ENCODE assay signal across 10 cellular contexts in genomic region chr17:7587831-7588230, GRCh38. TPM values are rescaled to one million over a fixed set of nuclear protein-coding genes. Genes with fewer than 3 reads are reported as not detected.
DNase-seq lines count a peak whose midpoint lies in the region; ATAC-seq, FAIRE-seq and TF ChIP-seq lines count a peak whose summit lies in the region.
"Had no signal": no experiment of that assay in that cellular context is flagged by ENCODE, and none has a peak within 500 bp of the region (broad histone marks: within the 10 kb centered on the region; RNA-seq: fewer than 3 reads in every experiment).

No MANE protein-coding gene starts in this region.

- peak overlapping the region; percentile 91 for H3K9ac ChIP-seq in keratinocyte (ENCODE audit: control insufficient read depth, extremely low read depth, insufficient read depth, low read length)

- FAIRE-seq in keratinocyte (lab: Jason Lieb, UNC): peak; percentile 77

- peak overlapping the region; percentile 43 for H3K27ac Mint-ChIP-seq in activated T-helper 17 cell treated with anti-CD3 and anti-CD28 coated beads, Interleukin-2, amount 50 U/mL, for 72 hours

- H3K4me3 Mint-ChIP-seq in activated T-helper 17 cell treated with anti-CD3 and anti-CD28 coated beads, Interleukin-2, amount 50 U/mL, for 72 hours: no peak overlapping the region

- H3K4me1 ChIP-seq in heart left ventricle (peaks cover 3 to 57% (median 34%) of the 10 kb centered on the region in 12 donors), keratinocyte (ENCODE audit: control insufficient read depth, extremely low read depth, insufficient read depth, low read length) (peaks cover 43% of the 10 kb centered on the region), uterus (peaks cover 4 to 8% of the 10 kb centered on the region in 2 donors)

- DNase-seq in heart left ventricle: peak in 1 of 5 donors; percentile 21
- DNase-seq in left cardiac atrium: no peak
- DNase-seq in keratinocyte (ENCODE audit: low read depth, low spot score): no peak
- peak in 1 of 2 donors; percentile 64 for DNase-seq in uterus
- DNase-seq in NCI-H69 (lab: John Stamatoyannopoulos, UW): no peak
- DNase-seq in H4 (ENCODE audit: low spot score): no peak
- DNase-seq: NCI-H187, Right ventricle myocardium superior had no signal

- TF ChIP-seq CTCF in heart left ventricle (IDR thresholded peaks at IDR 0.05) (no peak), keratinocyte (optimal IDR thresholded peaks at IDR 0.05 in 1 of 3, IDR thresholded peaks at IDR 0.05 in 1 of 3, conservative IDR thresholded peaks at IDR 0.05 in 1 of 3; ENCODE audit: extremely low read depth in 1 of 3, insufficient read depth in 2 of 3, low read length in 3 of 3) (no peak), uterus (IDR thresholded peaks at IDR 0.05) (no peak)

- no peaks in the 10 kb centered on the region for H4K20me1 ChIP-seq in keratinocyte (ENCODE audit: control insufficient read depth, extremely low read depth, insufficient read depth, low read length)

- H3K79me2 ChIP-seq in keratinocyte (ENCODE audit: control insufficient read depth, insufficient read depth, low read length): peaks cover 45% of the 10 kb centered on the region

- 48 to 62% (median 54%) methylated on average over 5 of the region's 5 CpGs for WGBS in heart left ventricle, 4 donors

- no peaks in the 10 kb centered on the region for H3K9me3 Mint-ChIP-seq in activated T-helper 17 cell treated with anti-CD3 and anti-CD28 coated beads, Interleukin-2, amount 50 U/mL, for 72 hours

- dilution Hi-C loops in keratinocyte (cut with MboI; ENCODE audit: extremely low pct_ligation_motif_present, low sequenced_read_pairs): no loop called here

- peaks cover 70% of the 10 kb centered on the region for H3K36me3 Mint-ChIP-seq in activated T-helper 17 cell treated with anti-CD3 and anti-CD28 coated beads, Interleukin-2, amount 50 U/mL, for 72 hours (ENCODE audit: low read depth)

- intact Hi-C loops in heart left ventricle (cut with DNase I) (loop anchor here in 4 of 10 donors (5.0 to 10.0 kb wide), 2 partner anchors 99 to 233 kb away; partner anchors contain the start of genes KCTD11 (in 2 of the 4), TMEM95 (in 2 of the 4), TP53 (in 2 of the 4) and WRAP53 (in 2 of the 4)), left cardiac atrium (cut with DNase I) (no loop called here), uterus (cut with DNase I; ENCODE audit: low total_unique reads) (loop anchor here (10.0 kb wide), 1 partner anchor 233 kb away; the partner anchor contains the start of genes KCTD11 and TMEM95)

- no peak overlapping the region for H2AFZ ChIP-seq in keratinocyte (ENCODE audit: control insufficient read depth, low read length)

- H3K4me1 Mint-ChIP-seq in activated T-helper 17 cell treated with anti-CD3 and anti-CD28 coated beads, Interleukin-2, amount 50 U/mL, for 72 hours: peaks cover 8% of the 10 kb centered on the region

- TF ChIP-seq POLR2A in heart left ventricle (IDR thresholded peaks at IDR 0.05) (no peak), uterus (IDR thresholded peaks at IDR 0.05) (no peak)

- H3K27me3 ChIP-seq in heart left ventricle (no peaks in the 10 kb centered on the region), keratinocyte (ENCODE audit: control insufficient read depth, extremely low read depth, insufficient read depth, low read length) (no peaks in the 10 kb centered on the region), uterus (no peaks in the 10 kb centered on the region)

- H3K9me3 ChIP-seq in heart left ventricle (no peaks in the 10 kb centered on the region), keratinocyte (ENCODE audit: control insufficient read depth, low read depth, low read length) (no peaks in the 10 kb centered on the region), uterus (no peaks in the 10 kb centered on the region)

- ATAC-seq in heart left ventricle: no peak
- no peak for ATAC-seq in left cardiac atrium
- no peak for ATAC-seq in activated T-helper 17 cell treated with anti-CD3 and anti-CD28 coated beads, Interleukin-2, amount 50 U/mL, for 72 hours (replicated peaks)
- ATAC-seq in activated CD4-positive, CD25-positive, alpha-beta regulatory T cell treated with anti-CD3 and anti-CD28 coated beads, Interleukin-2, amount 50 U/mL, for 24 hours: no peak

- H3K4me2 ChIP-seq in keratinocyte (ENCODE audit: control insufficient read depth, extremely low read depth, insufficient read depth, low read depth, low read length): peak overlapping the region; percentile 97

- peak overlapping the region in 7 of 12 donors; percentile 26 to 89 (median 64) for H3K27ac ChIP-seq in heart left ventricle
- H3K27ac ChIP-seq in keratinocyte (ENCODE audit: control insufficient read depth, insufficient read depth, low read length): peak overlapping the region; percentile 99
- H3K27ac ChIP-seq in uterus: peak overlapping the region; percentile 82 to 85

- H3K27me3 Mint-ChIP-seq in activated T-helper 17 cell treated with anti-CD3 and anti-CD28 coated beads, Interleukin-2, amount 50 U/mL, for 72 hours: no peaks in the 10 kb centered on the region

- H3K9me1 ChIP-seq in keratinocyte (ENCODE audit: control insufficient read depth, extremely low read depth, insufficient read depth, low read length): no peaks in the 10 kb centered on the region

- H3K36me3 ChIP-seq in heart left ventricle (peaks cover 1 to 48% (median 33%) of the 10 kb centered on the region in 9 donors), keratinocyte (ENCODE audit: control insufficient read depth in 2 of 2, extremely low read depth in 1 of 2, insufficient read depth in 2 of 2, low read length in 2 of 2) (peaks cover 21 to 35% of the 10 kb centered on the region in 2 experiments), uterus (no peaks in the 10 kb centered on the region)

- H3K4me3 ChIP-seq in heart left ventricle (peak overlapping the region in 2 of 12 donors; percentile 13 to 15), keratinocyte (ENCODE audit: control insufficient read depth in 2 of 3, extremely low read depth in 1 of 3, insufficient read depth in 2 of 3, low read depth in 1 of 3, low read length in 3 of 3) (peak overlapping the region; percentile 78 to 98 (median 92)), uterus (peak overlapping the region in 1 of 2 donors; percentile 79)

RNA-seq across cellular contexts. Expression of gene SOX15, which starts 2.1 kb away (rescaled TPM):
- total RNA-seq in heart left ventricle (1 to 10 TPM in 4 of 9 donors, under 1 TPM in 4, not detected in 1; 0.65 to 8.0 (median 1.2) TPM), left cardiac atrium (1 to 10 TPM; 3.0 to 4.7 TPM), uterus (1 to 10 TPM in 3 of 4 donors, not detected in 1; 1.0 to 7.3 (median 1.1) TPM)
- polyA plus RNA-seq in heart left ventricle (1 to 10 TPM in 1 of 2 donors, under 1 TPM in 1; 0.32 to 2.2 TPM), keratinocyte (85.7 to 111 TPM (median 86.2 TPM) in 3 replicates)
- under 1 TPM in 1 of 2 donors, not detected in 1; 0.90 TPM for total RNA-seq in activated T-helper 17 cell treated with anti-CD3 and anti-CD28 coated beads, Interleukin-2, amount 50 U/mL, for 72 hours
- 21.8 TPM for polyA plus RNA-seq in keratinocyte (2011; ENCODE audit: low read depth)
- polyA plus RNA-seq in keratinocyte (2011; cell fraction: cytosol; rRNA removed): 60.4 and 130 TPM in 2 replicates
- 100.0 and 127 TPM in 2 replicates for polyA plus RNA-seq in keratinocyte (2011; cell fraction: nucleus; rRNA removed)
- polyA plus RNA-seq in keratinocyte (2012; ENCODE audit: low replicate concordance): 93.4 and 183 TPM in 2 replicates
- polyA minus RNA-seq in keratinocyte: 38.9 to 110 TPM (median 44.2 TPM) in 3 replicates
- 177 TPM for polyA minus RNA-seq in keratinocyte (2011; cell fraction: cytosol; rRNA and poly(A)+ RNA removed)
- polyA minus RNA-seq in keratinocyte (2011; cell fraction: nucleus; rRNA and poly(A)+ RNA removed): 83.3 and 86.1 TPM in 2 replicates
- total RNA-seq in H4 (2014; rRNA removed; shearing (Covaris generic)): not detected in 2 replicates

RNA-seq across cellular contexts. Expression of gene MPDU1, which starts 4.2 kb away (rescaled TPM):
- total RNA-seq in heart left ventricle: 10 to 100 TPM; 18.4 to 90.1 (median 25.4) TPM
- 100 to 1,000 TPM in 1 of 2 donors, 10 to 100 TPM in 1; 33.3 to 106 TPM for polyA plus RNA-seq in heart left ventricle
- total RNA-seq in left cardiac atrium: 10 to 100 TPM; 30.5 to 35.0 TPM
- 10 to 100 TPM; 58.3 to 96.4 TPM for total RNA-seq in activated T-helper 17 cell treated with anti-CD3 and anti-CD28 coated beads, Interleukin-2, amount 50 U/mL, for 72 hours
- polyA plus RNA-seq in keratinocyte: 57.8 to 71.5 TPM (median 63.0 TPM) in 3 replicates
- polyA plus RNA-seq in keratinocyte (2011; ENCODE audit: low read depth): 4.6 TPM
- polyA plus RNA-seq in keratinocyte (2011; cell fraction: cytosol; rRNA removed): 34.9 and 50.7 TPM in 2 replicates
- 59.1 and 75.4 TPM in 2 replicates for polyA plus RNA-seq in keratinocyte (2011; cell fraction: nucleus; rRNA removed)
- polyA plus RNA-seq in keratinocyte (2012; ENCODE audit: low replicate concordance): 32.9 and 34.3 TPM in 2 replicates
- polyA minus RNA-seq in keratinocyte: 56.7 to 87.7 TPM (median 77.3 TPM) in 3 replicates
- 35.3 TPM for polyA minus RNA-seq in keratinocyte (2011; cell fraction: cytosol; rRNA and poly(A)+ RNA removed)
- polyA minus RNA-seq in keratinocyte (2011; cell fraction: nucleus; rRNA and poly(A)+ RNA removed): 21.5 and 22.4 TPM in 2 replicates
- 10 to 100 TPM in 3 of 4 donors, 1 to 10 TPM in 1; 2.6 to 63.6 (median 35.0) TPM for total RNA-seq in uterus
- 146 and 193 TPM in 2 replicates for total RNA-seq in H4 (2014; rRNA removed; shearing (Covaris generic))

RNA-seq across cellular contexts. Expression of gene CD68, which starts 8.4 kb away (rescaled TPM):
- total RNA-seq in heart left ventricle (100 to 1,000 TPM in 2 of 9 donors, 10 to 100 TPM in 6, 1 to 10 TPM in 1; 9.9 to 324 (median 22.5) TPM), left cardiac atrium (10 to 100 TPM; 55.5 to 87.3 TPM), uterus (10 to 100 TPM in 1 of 4 donors, 1 to 10 TPM in 3; 4.4 to 15.9 (median 7.5) TPM)
- polyA plus RNA-seq in heart left ventricle (10 to 100 TPM; 11.3 to 46.7 TPM), keratinocyte (12.2 to 26.6 TPM (median 14.0 TPM) in 3 replicates)
- 10 to 100 TPM; 17.5 to 51.8 TPM for total RNA-seq in activated T-helper 17 cell treated with anti-CD3 and anti-CD28 coated beads, Interleukin-2, amount 50 U/mL, for 72 hours
- 17.3 TPM for polyA plus RNA-seq in keratinocyte (2011; ENCODE audit: low read depth)
- 8.8 and 11.4 TPM in 2 replicates for polyA plus RNA-seq in keratinocyte (2011; cell fraction: cytosol; rRNA removed)
- 2.3 and 4.7 TPM in 2 replicates for polyA plus RNA-seq in keratinocyte (2011; cell fraction: nucleus; rRNA removed)
- polyA plus RNA-seq in keratinocyte (2012; ENCODE audit: low replicate concordance): 7.8 and 37.6 TPM in 2 replicates
- polyA minus RNA-seq in keratinocyte: 9.5 to 21.7 TPM (median 16.4 TPM) in 3 replicates
- 4.0 TPM for polyA minus RNA-seq in keratinocyte (2011; cell fraction: cytosol; rRNA and poly(A)+ RNA removed)
- polyA minus RNA-seq in keratinocyte (2011; cell fraction: nucleus; rRNA and poly(A)+ RNA removed): 1.9 and 2.1 TPM in 2 replicates
- 19.9 and 21.6 TPM in 2 replicates for total RNA-seq in H4 (2014; rRNA removed; shearing (Covaris generic))

RNA-seq across cellular contexts. Expression of gene SENP3, which starts 26.1 kb away (rescaled TPM):
- total RNA-seq in heart left ventricle: 10 to 100 TPM; 26.4 to 59.5 (median 28.9) TPM
- polyA plus RNA-seq in heart left ventricle: 10 to 100 TPM; 29.1 to 65.5 TPM
- total RNA-seq in left cardiac atrium: 10 to 100 TPM; 27.2 to 30.5 TPM
- 10 to 100 TPM; 28.9 to 59.3 TPM for total RNA-seq in activated T-helper 17 cell treated with anti-CD3 and anti-CD28 coated beads, Interleukin-2, amount 50 U/mL, for 72 hours
- polyA plus RNA-seq in keratinocyte: 98.9 to 110 TPM (median 99.1 TPM) in 3 replicates
- 15.9 TPM for polyA plus RNA-seq in keratinocyte (2011; ENCODE audit: low read depth)
- 90.1 and 106 TPM in 2 replicates for polyA plus RNA-seq in keratinocyte (2011; cell fraction: cytosol; rRNA removed)
- polyA plus RNA-seq in keratinocyte (2011; cell fraction: nucleus; rRNA removed): 72.1 TPM in 2 replicates
- polyA plus RNA-seq in keratinocyte (2012; ENCODE audit: low replicate concordance): 37.4 and 53.9 TPM in 2 replicates
- 85.2 to 96.9 TPM (median 89.1 TPM) in 3 replicates for polyA minus RNA-seq in keratinocyte
- 71.0 TPM for polyA minus RNA-seq in keratinocyte (2011; cell fraction: cytosol; rRNA and poly(A)+ RNA removed)
- 19.2 and 31.1 TPM in 2 replicates for polyA minus RNA-seq in keratinocyte (2011; cell fraction: nucleus; rRNA and poly(A)+ RNA removed)
- total RNA-seq in uterus: 100 to 1,000 TPM in 1 of 4 donors, 10 to 100 TPM in 3; 45.9 to 106 (median 59.5) TPM
- total RNA-seq in H4 (2014; rRNA removed; shearing (Covaris generic)): 59.5 and 61.3 TPM in 2 replicates

RNA-seq across cellular contexts. Expression of gene FXR2, which starts 26.9 kb away (rescaled TPM):
- 100 to 1,000 TPM in 4 of 9 donors, 10 to 100 TPM in 5; 68.0 to 121 (median 98.6) TPM for total RNA-seq in heart left ventricle
- polyA plus RNA-seq in heart left ventricle: 100 to 1,000 TPM in 1 of 2 donors, 10 to 100 TPM in 1; 72.4 to 123 TPM
- total RNA-seq in left cardiac atrium: 10 to 100 TPM; 68.3 to 68.7 TPM
- 10 to 100 TPM; 34.4 to 37.0 TPM for total RNA-seq in activated T-helper 17 cell treated with anti-CD3 and anti-CD28 coated beads, Interleukin-2, amount 50 U/mL, for 72 hours
- 30.6 to 44.3 TPM (median 32.2 TPM) in 3 replicates for polyA plus RNA-seq in keratinocyte
- 18.0 TPM for polyA plus RNA-seq in keratinocyte (2011; ENCODE audit: low read depth)
- polyA plus RNA-seq in keratinocyte (2011; cell fraction: cytosol; rRNA removed): 30.5 and 40.9 TPM in 2 replicates
- 54.7 and 71.5 TPM in 2 replicates for polyA plus RNA-seq in keratinocyte (2011; cell fraction: nucleus; rRNA removed)
- 27.7 and 31.6 TPM in 2 replicates for polyA plus RNA-seq in keratinocyte (2012; ENCODE audit: low replicate concordance)
- 30.3 to 82.2 TPM (median 47.0 TPM) in 3 replicates for polyA minus RNA-seq in keratinocyte
- polyA minus RNA-seq in keratinocyte (2011; cell fraction: cytosol; rRNA and poly(A)+ RNA removed): 51.0 TPM
- 21.5 and 22.6 TPM in 2 replicates for polyA minus RNA-seq in keratinocyte (2011; cell fraction: nucleus; rRNA and poly(A)+ RNA removed)
- 10 to 100 TPM in 2 of 4 donors, 1 to 10 TPM in 2; 6.2 to 37.8 (median 20.1) TPM for total RNA-seq in uterus
- total RNA-seq in H4 (2014; rRNA removed; shearing (Covaris generic)): 11.4 and 16.5 TPM in 2 replicates
